Comparison of ENCODE assay signal across 8 cellular contexts in genomic region chr14:104978774-104979691, GRCh38. TPM values are rescaled to one million over a fixed set of nuclear protein-coding genes. Genes with fewer than 3 reads are reported as not detected.
DNase-seq lines count a peak whose midpoint lies in the region; ATAC-seq and TF ChIP-seq lines count a peak whose summit lies in the region.

No MANE protein-coding gene starts in this region.

- no peaks in the 10 kb centered on the region for H3K36me3 Mint-ChIP-seq in activated naive CD4-positive, alpha-beta T cell treated with anti-CD3 and anti-CD28 coated beads, Interleukin-2, amount 10 ng/mL, durations not matched to agents 7 days and 5 days
- H3K36me3 Mint-ChIP-seq in memory B cell = no peaks in the 10 kb centered on the region

- peak overlapping the region; percentile 26 for H3K4me3 Mint-ChIP-seq in activated naive CD4-positive, alpha-beta T cell treated with anti-CD3 and anti-CD28 coated beads, Interleukin-2, amount 10 ng/mL, durations not matched to agents 7 days and 5 days
- peak overlapping the region; percentile 1 for H3K4me3 Mint-ChIP-seq in memory B cell

- peak; percentile 20 for DNase-seq in activated naive CD4-positive, alpha-beta T cell treated with anti-CD3 and anti-CD28 coated beads, Interleukin-2, amount 10 ng/mL, durations not matched to agents 7 days and 5 days
- DNase-seq in activated naive CD4-positive, alpha-beta T cell (lab: John Stamatoyannopoulos, UW) = no peak
- no peak for DNase-seq in coronary artery (ENCODE audit: low spot score)
- no peak for DNase-seq in memory B cell (ENCODE audit: low spot score in 2 of 2)
- DNase-seq in upper lobe of left lung = peak in 1 of 2 donors; percentile 83
- DNase-seq in kidney tubule cell (ENCODE audit: low spot score) = no peak

- CTCF ChIA-PET in activated naive CD4-positive, alpha-beta T cell treated with anti-CD3 and anti-CD28 coated beads, Interleukin-2, amount 10 ng/mL, durations not matched to agents 7 days and 5 days (lab: Charles Lee) = interaction anchor here (1.4 kb wide), 1 partner anchor 66 kb away, joined by 6 read pairs; no protein-coding TSS in a partner anchor

- H3K27ac Mint-ChIP-seq in activated naive CD4-positive, alpha-beta T cell treated with anti-CD3 and anti-CD28 coated beads, Interleukin-2, amount 10 ng/mL, durations not matched to agents 7 days and 5 days = no peak overlapping the region
- no peak overlapping the region for H3K27ac Mint-ChIP-seq in memory B cell

- H3K36me3 ChIP-seq in upper lobe of left lung = no peaks in the 10 kb centered on the region

- no peaks in the 10 kb centered on the region for H3K9me3 Mint-ChIP-seq in activated naive CD4-positive, alpha-beta T cell treated with anti-CD3 and anti-CD28 coated beads, Interleukin-2, amount 10 ng/mL, durations not matched to agents 7 days and 5 days
- no peaks in the 10 kb centered on the region for H3K9me3 Mint-ChIP-seq in memory B cell

- no peak overlapping the region for H3K27ac ChIP-seq in coronary artery
- H3K27ac ChIP-seq in upper lobe of left lung = no peak overlapping the region

- TF ChIP-seq CTCF in coronary artery (IDR thresholded peaks at IDR 0.05) = no peak
- TF ChIP-seq CTCF in upper lobe of left lung (IDR thresholded peaks at IDR 0.05) = no peak

- peaks cover 0 to 12% (median 6%) of the 10 kb centered on the region in 4 donors for H3K27me3 ChIP-seq in upper lobe of left lung

- peak overlapping the region; percentile 79 for H3K4me3 ChIP-seq in coronary artery
- peak overlapping the region in 3 of 4 donors; percentile 47 to 60 (median 57) for H3K4me3 ChIP-seq in upper lobe of left lung

- H3K4me1 ChIP-seq in upper lobe of left lung = peaks cover 43 to 55% (median 47%) of the 10 kb centered on the region in 4 donors

- no peak for TF ChIP-seq POLR2A in upper lobe of left lung (IDR thresholded peaks at IDR 0.05)

- peaks cover 12% of the 10 kb centered on the region for H3K4me1 Mint-ChIP-seq in activated naive CD4-positive, alpha-beta T cell treated with anti-CD3 and anti-CD28 coated beads, Interleukin-2, amount 10 ng/mL, durations not matched to agents 7 days and 5 days
- peaks cover 16% of the 10 kb centered on the region for H3K4me1 Mint-ChIP-seq in memory B cell

- no peak for TF ChIP-seq EP300 in upper lobe of left lung (IDR thresholded peaks at IDR 0.05)

- no peaks in the 10 kb centered on the region for H3K9me3 ChIP-seq in upper lobe of left lung

- no peak for ATAC-seq in memory B cell (ENCODE audit: low read depth)
- ATAC-seq in upper lobe of left lung (ENCODE audit: low FRiP score in 2 of 2) = no peak
- ATAC-seq in GM21723 (IDR thresholded peaks at IDR 0.05; ENCODE audit: unreplicated experiment) = no peak
- ATAC-seq in GM19328 (IDR thresholded peaks at IDR 0.05; ENCODE audit: unreplicated experiment) = no peak

- WGBS in upper lobe of left lung, 2 donors = 55 to 79% methylated on average over 19 to 27 of the region's 32 CpGs

- peaks cover 79% of the 10 kb centered on the region for H3K27me3 Mint-ChIP-seq in activated naive CD4-positive, alpha-beta T cell treated with anti-CD3 and anti-CD28 coated beads, Interleukin-2, amount 10 ng/mL, durations not matched to agents 7 days and 5 days
- peaks cover 22% of the 10 kb centered on the region for H3K27me3 Mint-ChIP-seq in memory B cell

RNA-seq across cellular contexts. Expression of gene AHNAK2, which starts 0.9 kb away (rescaled TPM):
- 10 to 100 TPM in 4 of 6 donors, 1 to 10 TPM in 2; 4.3 to 48.0 (median 12.9) TPM for total RNA-seq in upper lobe of left lung

RNA-seq across cellular contexts. Expression of gene CLBA1, which starts 6.6 kb away (rescaled TPM):
- 10 to 100 TPM; 11.1 to 44.0 (median 13.3) TPM for total RNA-seq in upper lobe of left lung

RNA-seq across cellular contexts. Expression of gene CDCA4, which starts 41.9 kb away (rescaled TPM):
- total RNA-seq in upper lobe of left lung = 10 to 100 TPM in 1 of 6 donors, 1 to 10 TPM in 4, under 1 TPM in 1; 0.89 to 10.3 (median 6.6) TPM

RNA-seq across cellular contexts. Expression of gene PLD4, which starts 54.4 kb away (rescaled TPM):
- 1 to 10 TPM in 2 of 6 donors, under 1 TPM in 1, not detected in 3; under 0.01 to 6.1 (median 2.5) TPM for total RNA-seq in upper lobe of left lung
